ENCODE assay signal across 8 cellular contexts in the genomic region with DNA sequence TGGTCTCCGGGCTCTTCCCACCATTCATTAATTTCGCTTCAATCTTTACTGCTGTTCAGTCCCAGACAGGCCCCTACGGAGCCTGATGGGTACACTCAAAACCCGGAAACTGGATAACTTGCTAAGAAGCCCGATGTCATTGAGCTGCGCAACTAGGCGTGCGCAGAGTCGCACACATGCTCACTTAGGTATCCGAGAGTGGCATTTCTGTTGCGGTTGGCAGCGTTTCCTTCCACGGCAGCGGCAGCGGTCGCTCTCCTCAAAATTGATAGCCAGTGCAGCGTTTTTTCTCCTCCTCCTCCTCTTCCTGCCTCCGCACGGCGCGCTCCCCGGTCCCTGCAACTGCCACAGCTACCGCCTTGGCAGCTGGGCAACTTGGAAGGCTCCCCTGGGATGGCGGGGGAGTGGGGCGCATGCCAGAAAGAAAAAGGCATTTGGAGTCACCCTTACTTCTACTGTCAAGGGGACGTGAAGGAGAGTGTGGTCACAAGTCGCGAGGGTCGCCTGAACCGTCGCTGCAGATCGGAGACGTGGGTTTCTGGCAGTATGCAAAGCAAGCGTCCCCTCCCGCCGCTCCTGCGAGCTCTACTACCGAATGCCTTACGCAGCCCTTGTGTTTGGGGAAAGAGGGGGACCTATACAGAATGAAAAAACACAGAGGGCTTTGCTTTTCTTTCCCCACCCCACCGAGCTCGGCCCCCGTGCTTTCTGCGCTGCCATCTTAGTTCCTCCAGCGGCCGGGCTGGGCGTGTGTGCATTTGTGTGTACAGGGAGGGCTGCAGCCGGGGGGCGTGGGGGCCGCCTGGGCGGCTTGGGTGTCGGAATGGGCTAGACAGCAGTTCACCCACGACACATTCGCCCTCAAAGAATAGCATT. TPM values are rescaled to one million over a fixed set of nuclear protein-coding genes. Genes with fewer than 3 reads are reported as not detected.
A peak's percentile ranks its signal among the peaks of the same experiment; 100 is the strongest.
DNase-seq lines count a peak whose midpoint lies in the region; ATAC-seq and TF ChIP-seq lines count a peak whose summit lies in the region.

No MANE protein-coding gene starts in this region.

- peak overlapping the region; percentile 64 to 68 for H3K27ac ChIP-seq in ascending aorta
- peak overlapping the region; percentile 93 for H3K27ac ChIP-seq in vagina

- H3K4me3 ChIP-seq in ascending aorta (peak overlapping the region; percentile 75 to 78), vagina (peak overlapping the region; percentile 82 to 84)

- DNase-seq in NCI-H187 (lab: John Stamatoyannopoulos, UW) (peak; percentile 92 to 94), T-helper 2 cell (peak; percentile 68 to 100 (median 85)), ascending aorta (ENCODE audit: low spot score in 2 of 2) (peak; percentile 60 to 93), hepatic stellate cell (ENCODE audit: low spot score) (peak; percentile 85), putamen (ENCODE audit: low spot score) (peak; percentile 95), vagina (ENCODE audit: extremely low spot score in 2 of 2) (no peak)

- H3K27me3 ChIP-seq in ascending aorta: no peaks in the 10 kb centered on the region
- no peaks in the 10 kb centered on the region for H3K27me3 ChIP-seq in vagina

- H3K4me1 ChIP-seq in ascending aorta (peaks cover 0 to 16% of the 10 kb centered on the region in 2 donors), vagina (peaks cover 28% of the 10 kb centered on the region)

- H3K36me3 ChIP-seq in ascending aorta: no peaks in the 10 kb centered on the region
- H3K36me3 ChIP-seq in vagina: no peaks in the 10 kb centered on the region

- no peaks in the 10 kb centered on the region for H3K9me3 ChIP-seq in ascending aorta
- no peaks in the 10 kb centered on the region for H3K9me3 ChIP-seq in vagina

- ATAC-seq in GM18502 (IDR thresholded peaks at IDR 0.05; ENCODE audit: poor library complexity, unreplicated experiment): peak; percentile 60
- ATAC-seq in HG02943 (IDR thresholded peaks at IDR 0.05; ENCODE audit: low read depth, unreplicated experiment): peak; percentile 58

- TF ChIP-seq POLR2A in vagina (IDR thresholded peaks at IDR 0.05): peak in 1 of 2 donors; percentile 54

- TF ChIP-seq CTCF in ascending aorta (IDR thresholded peaks at IDR 0.05) (no peak), vagina (IDR thresholded peaks at IDR 0.05) (no peak)

- intact Hi-C loops in ascending aorta (cut with DNase I) (loop anchor here (1.0 to 10.0 kb wide), 5 partner anchors 58 to 445 kb away; a partner anchor contains a TSS), vagina (cut with DNase I) (no loop called here)

RNA-seq across cellular contexts. Expression of a gene that starts 2.5 kb away (rescaled TPM):
- total RNA-seq in ascending aorta (264 TPM), vagina (191 TPM)

Comparison
In these comparisons a context has a peak if more than half of its experiments do, and no peak if none do; other contexts are left out.
1. DNase-seq: peak in NCI-H187 (2 of 2), T-helper 2 cell (5 of 5), ascending aorta (2 of 2), hepatic stellate cell (single experiment) and putamen (single experiment); none in vagina (0 of 2).